ENCODE assay signal across 10 cellular contexts in genomic region chr10:104235801-104236200, GRCh38. TPM values are rescaled to one million over a fixed set of nuclear protein-coding genes. Genes with fewer than 3 reads are reported as not detected.
"Had no signal": no experiment of that assay in that cellular context is flagged by ENCODE, and none has a peak within 500 bp of the region (broad histone marks: within the 10 kb centered on the region; RNA-seq: fewer than 3 reads in every experiment).

No MANE protein-coding gene starts in this region.

- H3K9me3 ChIP-seq: HAP-1 had no signal

- H3K4me1 ChIP-seq: HAP-1 had no signal

- H3K4me3 ChIP-seq: GM23248, GM23338, HAP-1 had no signal

- H3K36me3 ChIP-seq: HAP-1 had no signal

- H3K27ac ChIP-seq: GM23248 had no signal

- H3K4me2 ChIP-seq: GM23338 had no signal

- H3K27ac Mint-ChIP-seq: GM23338, H9, HFFc6 had no signal

- H3K4me3 Mint-ChIP-seq: GM23338, H9 had no signal

- ATAC-seq: GM23338, HCT116 had no signal

- DNase-seq: GM23248, GOT3, H7, H9, HCEC 1CT had no signal

- H3K9me3 Mint-ChIP-seq: HFFc6 had no signal

- H3K9ac ChIP-seq: GM23248 had no signal

- H2AFZ ChIP-seq: GM23248, GM23338 had no signal

RNA-seq across cellular contexts. Expression of gene CFAP43, which starts 3.6 kb away (rescaled TPM):
- total RNA-seq: GM23248 had no signal

RNA-seq across cellular contexts. Expression of gene GSTO2, which starts 33.2 kb away (rescaled TPM):
- total RNA-seq: H4 had no signal
